18 cellular contexts compared by ENCODE assay signal in the genomic region with DNA sequence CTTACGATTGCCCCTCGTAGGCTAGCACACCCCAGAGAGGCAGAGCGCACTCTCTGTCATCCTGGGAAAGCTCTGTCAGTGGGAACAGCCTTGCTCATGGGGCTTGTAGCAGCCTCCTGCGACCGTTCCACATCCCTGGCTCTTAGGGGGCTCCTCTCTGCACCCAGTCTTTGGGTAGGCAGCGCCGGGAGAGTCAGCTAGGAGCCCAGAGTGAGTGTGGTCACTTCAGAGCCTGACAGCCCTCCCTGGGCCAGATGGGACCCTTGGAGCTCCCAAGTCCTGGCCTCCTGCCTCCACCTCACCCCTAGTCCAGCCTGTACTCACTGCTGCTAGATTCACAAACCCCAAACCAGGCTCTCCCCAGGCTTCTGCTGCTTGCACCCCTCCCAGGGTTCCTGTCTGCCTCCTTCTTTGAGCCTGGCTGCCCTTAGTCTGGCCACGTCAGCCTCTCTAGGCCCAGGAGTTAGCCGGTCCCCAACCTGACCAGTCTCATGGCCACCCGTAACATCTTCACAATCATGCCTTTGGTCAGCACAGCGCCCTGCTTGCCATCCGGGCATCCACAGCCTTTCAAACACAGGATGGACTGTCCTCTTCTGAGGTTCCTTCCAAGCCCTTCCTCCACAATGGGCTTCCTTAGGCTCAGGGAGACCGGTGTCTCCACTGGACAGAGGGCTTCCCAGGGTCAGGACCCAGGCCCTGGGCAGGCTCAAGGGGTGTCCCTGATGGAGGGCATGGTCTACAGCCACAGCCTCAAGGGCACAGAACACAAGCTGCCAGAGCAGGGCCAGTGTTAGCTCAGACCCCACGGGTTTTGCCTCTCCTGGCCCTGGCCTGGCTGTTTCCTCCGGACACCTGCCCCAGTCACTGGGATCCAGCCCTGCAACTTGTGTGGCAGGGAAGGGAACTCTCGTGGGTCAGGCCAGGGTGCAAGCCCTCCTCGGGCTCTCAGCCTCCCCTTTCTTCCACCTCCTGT. TPM values are rescaled to one million over a fixed set of nuclear protein-coding genes. Genes with fewer than 3 reads are reported as not detected.
DNase-seq lines count a peak whose midpoint lies in the region; ATAC-seq, FAIRE-seq and TF ChIP-seq lines count a peak whose summit lies in the region.
"Had no signal": no experiment of that assay in that cellular context is flagged by ENCODE, and none has a peak within 500 bp of the region (broad histone marks: within the 10 kb centered on the region; RNA-seq: fewer than 3 reads in every experiment).

No MANE protein-coding gene starts in this region.

- no peak for FAIRE-seq in K562 (lab: Jason Lieb, UNC)

- H2AFZ ChIP-seq in IMR-90 (replicated peaks; ENCODE audit: low read length, poor library complexity) (peak overlapping the region; percentile 4), K562 (ENCODE audit: low read depth, low read length) (no peak overlapping the region)

- H3K14ac ChIP-seq in IMR-90 (replicated peaks; ENCODE audit: low read depth, low read length), result no peak overlapping the region

- WGBS in IMR-90 (ENCODE audit: extremely low coverage in 2 of 2, insufficient read length in 1 of 2), 2 experiments, result 40% methylated on average over 1 of the region's 17 CpGs; no CpG with 5 or more reads in 1 of the 2 experiments
- 14% methylated on average over 17 of the region's 17 CpGs for WGBS in K562 (ENCODE audit: insufficient coverage, low coverage, missing lambda C conversion rate)

- no peaks in the 10 kb centered on the region for H3K27me3 Mint-ChIP-seq in neural crest cell (ENCODE audit: low read depth)
- H3K27me3 Mint-ChIP-seq: CD4-positive, alpha-beta T cell had no signal

- dilution Hi-C loops in IMR-90 (cut with HindIII; ENCODE audit: low sequenced_read_pairs, unreplicated experiment), result no loop called here

- H3K27ac Mint-ChIP-seq in neural crest cell (ENCODE audit: unreplicated experiment), result peak overlapping the region; percentile 82
- H3K27ac Mint-ChIP-seq: CD4-positive, alpha-beta T cell had no signal

- no peak overlapping the region for H4K91ac ChIP-seq in IMR-90 (ENCODE audit: insufficient read depth, low read depth, low read length)

- H3K9ac ChIP-seq in IMR-90 (ENCODE audit: low read depth, low read length) (no peak overlapping the region), K562 (ENCODE audit: insufficient read depth in 1 of 2, low read depth in 2 of 2, low read length in 2 of 2) (peak overlapping the region in 1 of 2 experiments; percentile 69; a peak in 2 of 4 replicates)
- H3K9ac ChIP-seq: BLaER1 had no signal

- H3K9me1 ChIP-seq in IMR-90 (ENCODE audit: insufficient read depth, low read length), result no peaks in the 10 kb centered on the region
- H3K9me1 ChIP-seq in K562 (ENCODE audit: control insufficient read depth, insufficient read depth, low read length), result no peaks in the 10 kb centered on the region

- H3K36me3 ChIP-seq in IMR-90 (ENCODE audit: control insufficient read depth, insufficient read depth, low read length) (no peaks in the 10 kb centered on the region), K562 (ENCODE audit: control insufficient read depth, insufficient read depth, low read length) (no peaks in the 10 kb centered on the region), upper lobe of right lung (no peaks in the 10 kb centered on the region)
- H3K36me3 ChIP-seq: BLaER1, SJSA1 had no signal

- POLR2A ChIA-PET in IMR-90 (lab: Charles Lee; ENCODE audit: unreplicated experiment), result no interaction called here
- POLR2A ChIA-PET in K562 (lab: Yijun Ruan, JAX), result interaction anchor here (0.5 to 0.7 kb wide), 2 partner anchors 48 to 82 kb away, joined by 3 read pairs; no protein-coding TSS in a partner anchor

- H2BK5ac ChIP-seq in IMR-90 (ENCODE audit: low read depth, low read length, poor library complexity, severe bottlenecking), result no peak overlapping the region

- H4K5ac ChIP-seq in IMR-90 (ENCODE audit: low read depth, low read length), result no peak overlapping the region

- H3K9me3 Mint-ChIP-seq in neural crest cell, result peaks cover 2% of the 10 kb centered on the region
- H3K9me3 Mint-ChIP-seq: CD4-positive, alpha-beta T cell had no signal

- no peaks in the 10 kb centered on the region for H3K4me1 ChIP-seq in IMR-90 (ENCODE audit: control insufficient read depth, insufficient read depth, low read length)
- peaks cover 0 to 4% of the 10 kb centered on the region in 2 experiments; a peak in 1 of 5 replicates for H3K4me1 ChIP-seq in K562 (replicated peaks in 1 of 2; ENCODE audit: control insufficient read depth in 2 of 2, insufficient read depth in 2 of 2, low read length in 2 of 2)
- H3K4me1 ChIP-seq in upper lobe of right lung, result no peaks in the 10 kb centered on the region
- H3K4me1 ChIP-seq: Caco-2, SJSA1 had no signal

- peaks cover 23% of the 10 kb centered on the region for H3K4me1 Mint-ChIP-seq in neural crest cell

- H3K4me2 ChIP-seq in IMR-90 (ENCODE audit: low read depth, low read length), result no peak overlapping the region
- H3K4me2 ChIP-seq in K562 (ENCODE audit: insufficient read depth, low read length), result no peak overlapping the region
- H3K4me2 ChIP-seq: BLaER1 had no signal

- ATAC-seq in IMR-90 (ENCODE audit: low read depth) (no peak), K562 (peak; percentile 55), upper lobe of right lung (peak; percentile 41)

- TF ChIP-seq CTCF in IMR-90 (conservative IDR thresholded peaks at IDR 0.05; ENCODE audit: low read depth, low read length) (no peak), K562 (IDR thresholded peaks at IDR 0.05 in 2 of 3, conservative IDR thresholded peaks at IDR 0.05 in 1 of 3; ENCODE audit: insufficient read depth in 2 of 3, low read depth in 1 of 3, low read length in 3 of 3) (no peak), neural crest cell (conservative IDR thresholded peaks at IDR 0.05) (no peak), upper lobe of right lung (IDR thresholded peaks at IDR 0.05) (no peak)

- no peaks in the 10 kb centered on the region for H3K79me2 ChIP-seq in K562 (ENCODE audit: control insufficient read depth, insufficient read depth, low read length)

- H2BK120ac ChIP-seq in IMR-90 (ENCODE audit: low read depth, low read length), result no peak overlapping the region

- no peak overlapping the region for H3K27ac ChIP-seq in IMR-90 (ENCODE audit: insufficient read depth, low read length)
- no peak overlapping the region for H3K27ac ChIP-seq in K562 (ENCODE audit: extremely low read depth, low read depth, low read length)
- H3K27ac ChIP-seq in upper lobe of right lung, result no peak overlapping the region
- H3K27ac ChIP-seq: BLaER1, SJSA1 had no signal

- TF ChIP-seq POLR2A in IMR-90 (IDR thresholded peaks at IDR 0.05; ENCODE audit: low read depth, low read length), result no peak
- TF ChIP-seq POLR2A in K562 (conservative IDR thresholded peaks at IDR 0.05), result no peak

- H3K56ac ChIP-seq in IMR-90 (ENCODE audit: extremely low read depth, insufficient read depth, low read length), result no peak overlapping the region

- TF ChIP-seq RAD21 in IMR-90 (IDR thresholded peaks at IDR 0.05; ENCODE audit: low read length) (no peak), K562 (CRISPR knock-in tag; conservative IDR thresholded peaks at IDR 0.05 in 1 of 2, IDR thresholded peaks at IDR 0.05 in 1 of 2) (no peak)

- H4K8ac ChIP-seq in IMR-90 (ENCODE audit: low read depth in 2 of 2, low read length in 2 of 2), result no peak overlapping the region

- H3K4me3 ChIP-seq in IMR-90 (ENCODE audit: insufficient read depth, low read depth, low read length) (no peak overlapping the region), K562 (no peak overlapping the region), upper lobe of right lung (no peak overlapping the region)
- H3K4me3 ChIP-seq: BLaER1, SJSA1 had no signal

- H2BK20ac ChIP-seq in IMR-90 (ENCODE audit: low read depth, low read length), result no peak overlapping the region

- no peaks in the 10 kb centered on the region for H3K36me3 Mint-ChIP-seq in neural crest cell (ENCODE audit: low read depth)

- H3K9me3 ChIP-seq in IMR-90 (ENCODE audit: control insufficient read depth, insufficient read depth, low read length) (peaks cover 3% of the 10 kb centered on the region; the same call in 1 of the 2 replicates), K562 (replicated peaks; ENCODE audit: control insufficient read depth, insufficient read depth, low read depth, low read length) (no peaks in the 10 kb centered on the region; the same call in 1 of the 2 replicates), upper lobe of right lung (no peaks in the 10 kb centered on the region)
- H3K9me3 ChIP-seq: BLaER1 had no signal

- no peak overlapping the region for H2BK15ac ChIP-seq in IMR-90 (ENCODE audit: low read depth, low read length)

- no peak overlapping the region for H3K23ac ChIP-seq in IMR-90 (ENCODE audit: low read depth, low read length)

- no peak overlapping the region for H2AK9ac ChIP-seq in IMR-90 (replicated peaks; ENCODE audit: low read depth, low read length, poor library complexity)

- H4K20me1 ChIP-seq in IMR-90 (ENCODE audit: insufficient read depth, low read length) (no peaks in the 10 kb centered on the region), K562 (replicated peaks; ENCODE audit: control insufficient read depth, insufficient read depth, low read length) (no peaks in the 10 kb centered on the region)
- H4K20me1 ChIP-seq: BLaER1 had no signal

- BruUV-seq in IMR-90 (replicated peaks; lab: Mats Ljungman, UMichigan) (no TSS peak), K562 (replicated peaks; lab: Mats Ljungman, UMichigan) (no TSS peak)

- H3K4me3 Mint-ChIP-seq in neural crest cell, result no peak overlapping the region
- H3K4me3 Mint-ChIP-seq: CD4-positive, alpha-beta T cell had no signal

- no peak overlapping the region for H3K18ac ChIP-seq in IMR-90 (ENCODE audit: low read depth, low read length)

- no peaks in the 10 kb centered on the region for H3K79me1 ChIP-seq in IMR-90 (ENCODE audit: low read depth in 1 of 2, low read length in 2 of 2)

- CTCF ChIA-PET in IMR-90 (lab: Yijun Ruan, JAX) (no interaction called here), K562 (lab: Yijun Ruan, JAX; ENCODE audit: low intra/inter-chr PET ratio) (no interaction called here)

- DNase-seq in IMR-90, result no peak
- no peak for DNase-seq in K562 (ENCODE audit: extremely low read depth in 1 of 4, low spot score in 3 of 4)
- DNase-seq in neural crest cell (ENCODE audit: low read depth, low spot score), result no peak
- no peak for DNase-seq in upper lobe of right lung
- no peak for DNase-seq in COR-L47 (lab: John Stamatoyannopoulos, UW)
- DNase-seq in activated CD4-positive, CD25-positive, alpha-beta regulatory T cell (lab: John Stamatoyannopoulos, UW), result no peak
- DNase-seq in KG1 (lab: John Stamatoyannopoulos, UW), result no peak
- DNase-seq: Caco-2; CD4-positive, alpha-beta T cell; DMS 273 treated with DMSO at 0.1 percent for 48 hours; DMS79 treated with DMSO at 0.1 percent for 48 hours; NCI-H1092; NCI-H1436; NCI-H187 treated with DMSO at 0.1 percent for 48 hours; NCI-H2107; NCI-H510A had no signal

- in situ Hi-C loops in IMR-90 (cut with MboI; ENCODE audit: low sequenced_read_pairs), result loop anchor here (10.0 kb wide), 1 partner anchor 115 kb away; no protein-coding TSS in a partner anchor
- in situ Hi-C loops in K562 (cut with MboI), result no loop called here

- H3K27me3 ChIP-seq in IMR-90 (ENCODE audit: control insufficient read depth, insufficient read depth, low read length) (peaks cover 50% of the 10 kb centered on the region), K562 (ENCODE audit: control insufficient read depth in 2 of 2, insufficient read depth in 2 of 2, low read length in 2 of 2) (peaks cover 13 to 41% of the 10 kb centered on the region in 2 experiments; a peak in 4 of 5 replicates), upper lobe of right lung (no peaks in the 10 kb centered on the region)
- H3K27me3 ChIP-seq: BLaER1 had no signal

- no peak for TF ChIP-seq EP300 in K562 (IDR thresholded peaks at IDR 0.05; ENCODE audit: low read length)

- intact Hi-C loops in IMR-90 (cut with micrococcal nuclease) (no loop called here), K562 (cut with micrococcal nuclease) (no loop called here), upper lobe of right lung (cut with DNase I) (loop anchor here (5.0 kb wide), 1 partner anchor 117 kb away; no protein-coding TSS in a partner anchor)

- no peak overlapping the region for H3K4ac ChIP-seq in IMR-90 (ENCODE audit: low read depth, low read length)

- H2AK5ac ChIP-seq in IMR-90 (ENCODE audit: low read depth, low read length), result no peak overlapping the region

RNA-seq across cellular contexts. Expression of gene ACSBG1, which starts 4.6 kb away (rescaled TPM):
- total RNA-seq in IMR-90 (2012; rRNA removed) (not detected in 2 replicates), K562 (2014; rRNA removed) (2.5 and 3.3 TPM in 2 replicates), K562 (2014; rRNA removed; fragmentation: Illumina TruSeq; extraction: Trizol) (3.1 and 3.7 TPM in 2 replicates), K562 (2015; rRNA removed; fragmentation: Illumina TruSeq; extraction: Trizol) (0.83 TPM in 2 replicates), K562 (2021) (2.6 and 3.3 TPM in 2 replicates), neural crest cell (4.9 and 5.5 TPM in 2 replicates), upper lobe of right lung (not detected)
- polyA plus RNA-seq in IMR-90 (2012; rRNA removed) (0.02 and 0.03 TPM in 2 replicates), K562 (2011; rRNA removed) (1.2 and 2.0 TPM in 2 replicates), K562 (2014; fragmentation: Illumina TruSeq; extraction: Trizol) (4.8 and 6.4 TPM in 2 replicates), K562 (2014; fragmentation: Nextera tagmentation; extraction: Ambion mirVana) (under 1 TPM; 0.36 to 0.75 TPM), K562 (2014; rRNA removed) (4.6 and 5.0 TPM in 2 replicates)
- not detected in 2 replicates for polyA plus RNA-seq in IMR-90 (2012; cell fraction: cytosol; rRNA removed)
- 0.22 TPM in 1 of 2 replicates, not detected in the other for polyA plus RNA-seq in IMR-90 (2012; cell fraction: nucleus; rRNA removed; ENCODE audit: low replicate concordance)
- total RNA-seq in K562 (2011; cell fraction: chromatin; rRNA removed; ENCODE audit: low replicate concordance), result 9.2 and 9.5 TPM in 2 replicates
- 5.3 and 7.0 TPM in 2 replicates for total RNA-seq in K562 (2011; cell fraction: nucleolus; rRNA removed)
- 7.6 and 8.9 TPM in 2 replicates for total RNA-seq in K562 (2011; cell fraction: nucleoplasm; rRNA removed)
- polyA plus RNA-seq in K562 (2011; cell fraction: cytosol; rRNA removed), result 1.9 and 4.0 TPM in 2 replicates
- 3.7 and 12.6 TPM in 2 replicates for polyA plus RNA-seq in K562 (2011; cell fraction: nucleus; rRNA removed)
- 1.3 and 1.4 TPM in 2 replicates for polyA plus RNA-seq in K562 (2012)
- polyA minus RNA-seq in K562 (2011; rRNA and poly(A)+ RNA removed), result 0.72 and 3.4 TPM in 2 replicates
- 1.1 TPM in 1 of 2 replicates, not detected in the other for polyA minus RNA-seq in K562 (2011; cell fraction: cytosol; rRNA and poly(A)+ RNA removed)
- 3.0 and 5.5 TPM in 2 replicates for polyA minus RNA-seq in K562 (2011; cell fraction: nucleus; rRNA and poly(A)+ RNA removed)
- total RNA-seq: Caco-2, SJSA1 had no signal

RNA-seq across cellular contexts. Expression of gene DNAJA4, which starts 34.6 kb away (rescaled TPM):
- under 0.01 and 0.18 TPM in 2 replicates for total RNA-seq in IMR-90 (2012; rRNA removed)
- 0.27 and 0.32 TPM in 2 replicates for polyA plus RNA-seq in IMR-90 (2012; rRNA removed)
- 0.01 and 0.09 TPM in 2 replicates for polyA plus RNA-seq in IMR-90 (2012; cell fraction: cytosol; rRNA removed)
- polyA plus RNA-seq in IMR-90 (2012; cell fraction: nucleus; rRNA removed; ENCODE audit: low replicate concordance), result 0.37 and 1.4 TPM in 2 replicates
- 0.12 and 0.23 TPM in 2 replicates for total RNA-seq in K562 (2011; cell fraction: chromatin; rRNA removed; ENCODE audit: low replicate concordance)
- total RNA-seq in K562 (2011; cell fraction: nucleolus; rRNA removed), result 0.33 TPM in 1 of 2 replicates, not detected in the other
- total RNA-seq in K562 (2011; cell fraction: nucleoplasm; rRNA removed), result 0.15 TPM in 1 of 2 replicates, not detected in the other
- total RNA-seq in K562 (2014; rRNA removed), result not detected in 2 replicates
- 0.11 TPM in 1 of 2 replicates, not detected in the other for total RNA-seq in K562 (2014; rRNA removed; fragmentation: Illumina TruSeq; extraction: Trizol)
- 0.08 TPM in 1 of 2 replicates, not detected in the other for total RNA-seq in K562 (2015; rRNA removed; fragmentation: Illumina TruSeq; extraction: Trizol)
- total RNA-seq in K562 (2021), result 0.16 and 0.25 TPM in 2 replicates
- 0.05 and 0.15 TPM in 2 replicates for polyA plus RNA-seq in K562 (2011; rRNA removed)
- 0.03 TPM in 1 of 2 replicates, not detected in the other for polyA plus RNA-seq in K562 (2011; cell fraction: cytosol; rRNA removed)
- 0.28 and 0.50 TPM in 2 replicates for polyA plus RNA-seq in K562 (2011; cell fraction: nucleus; rRNA removed)
- polyA plus RNA-seq in K562 (2012), result 0.33 and 0.56 TPM in 2 replicates
- not detected in 2 replicates for polyA plus RNA-seq in K562 (2014; fragmentation: Illumina TruSeq; extraction: Trizol)
- polyA plus RNA-seq in K562 (2014; fragmentation: Nextera tagmentation; extraction: Ambion mirVana), result 1 to 10 TPM in 1 of 2 experiments, under 1 TPM in 1; 0.56 to 1.0 TPM
- 0.09 TPM in 1 of 2 replicates, not detected in the other for polyA plus RNA-seq in K562 (2014; rRNA removed)
- polyA minus RNA-seq in K562 (2011; rRNA and poly(A)+ RNA removed), result 0.21 TPM in 1 of 2 replicates, not detected in the other
- polyA minus RNA-seq in K562 (2011; cell fraction: cytosol; rRNA and poly(A)+ RNA removed), result 1.1 and 3.1 TPM in 2 replicates
- polyA minus RNA-seq in K562 (2011; cell fraction: nucleus; rRNA and poly(A)+ RNA removed), result 0.11 and 0.40 TPM in 2 replicates
- total RNA-seq in neural crest cell, result not detected in 2 replicates
- 17.9 TPM for total RNA-seq in upper lobe of right lung

Comparison
In these comparisons a context has a peak if more than half of its experiments do, and no peak if none do; other contexts are left out.
1. RNA of gene DNAJA4, which starts 34.6 kb away (total RNA-seq): 17.9 TPM in upper lobe of right lung (single experiment); under 0.01 to 0.18 TPM in IMR-90, 0.08 to 0.33 TPM in K562 and not detected in neural crest cell; every median in the first group is over 10 times any median in the second.